Comparison of ENCODE assay signal across 35 cellular contexts in genomic region chrX:72011734-72012133, GRCh38.
DNase-seq lines count a peak whose midpoint lies in the region; ATAC-seq, FAIRE-seq and TF ChIP-seq lines count a peak whose summit lies in the region.
"Had no signal": no experiment of that assay in that cellular context is flagged by ENCODE, and none has a peak within 500 bp of the region (broad histone marks: within the 10 kb centered on the region; RNA-seq: fewer than 3 reads in every experiment).

No MANE protein-coding gene starts in this region.

- no peaks in the 10 kb centered on the region for H3K4me1 Mint-ChIP-seq in astrocyte (ENCODE audit: low read depth, unreplicated experiment)
- no peaks in the 10 kb centered on the region for H3K4me1 Mint-ChIP-seq in CD8-positive, alpha-beta memory T cell
- no peaks in the 10 kb centered on the region for H3K4me1 Mint-ChIP-seq in activated T-cell treated with anti-CD3 and anti-CD28 coated beads, Interleukin-2, amount 50 U/mL, for 4 hours (ENCODE audit: low read depth)
- H3K4me1 Mint-ChIP-seq: B cell; CD14-positive monocyte; CD4-positive, alpha-beta memory T cell; CD4-positive, CD25-positive, alpha-beta regulatory T cell had no signal

- H3K4me3 ChIP-seq in HEK293 (ENCODE audit: low read depth, low read length) (no peak overlapping the region), astrocyte (ENCODE audit: insufficient read depth, low read depth, low read length) (no peak overlapping the region), kidney (ENCODE audit: low read length in 2 of 2) (no peak overlapping the region)
- no peak overlapping the region for H3K4me3 ChIP-seq in CD8-positive, alpha-beta memory T cell (ENCODE audit: low read length)
- H3K4me3 ChIP-seq: A549; BLaER1; BLaER1 treated with 17β-estradiol and CSF1 and Interleukin-3, amounts not matched to agents 10 nM and 100 nM had no signal

- TF ChIP-seq CTCF in D721Med (IDR thresholded peaks at IDR 0.05; ENCODE audit: insufficient read depth, missing control alignments) (no peak), HEK293 (tag by site-specific recombination; IDR thresholded peaks at IDR 0.05) (no peak), astrocyte (IDR thresholded peaks at IDR 0.05; ENCODE audit: insufficient read depth, low read depth, low read length) (no peak), kidney (IDR thresholded peaks at IDR 0.05; ENCODE audit: borderline replicate concordance, extremely low read depth, insufficient read depth) (no peak)

- intact Hi-C loops in kidney (cut with DNase I) = no loop called here

- H3K9ac ChIP-seq in astrocyte (ENCODE audit: low read length) (no peak overlapping the region), kidney (ENCODE audit: low read length in 2 of 2) (no peak overlapping the region)
- H3K9ac ChIP-seq: BLaER1; BLaER1 treated with 17β-estradiol and CSF1 and Interleukin-3, amounts not matched to agents 10 nM and 100 nM had no signal

- no peak overlapping the region for H3K27ac Mint-ChIP-seq in astrocyte (ENCODE audit: unreplicated experiment)
- no peak overlapping the region for H3K27ac Mint-ChIP-seq in CD8-positive, alpha-beta memory T cell
- H3K27ac Mint-ChIP-seq: B cell; CD14-positive monocyte; CD4-positive, alpha-beta memory T cell; CD4-positive, alpha-beta T cell; CD4-positive, CD25-positive, alpha-beta regulatory T cell; CD8-positive, alpha-beta T cell had no signal

- H3K9me3 ChIP-seq in HEK293 (ENCODE audit: control insufficient read depth, insufficient read depth, low read depth, low read length) = no peaks in the 10 kb centered on the region; the same call in 1 of the 2 replicates
- no peaks in the 10 kb centered on the region for H3K9me3 ChIP-seq in astrocyte (ENCODE audit: insufficient read depth, low read depth, low read length)
- H3K9me3 ChIP-seq in kidney (ENCODE audit: control insufficient read depth in 1 of 2, low read length in 2 of 2) = no peaks in the 10 kb centered on the region
- H3K9me3 ChIP-seq in CD8-positive, alpha-beta memory T cell (ENCODE audit: low read length) = no peaks in the 10 kb centered on the region
- H3K9me3 ChIP-seq: A549; BE2C; BLaER1; BLaER1 treated with 17β-estradiol and CSF1 and Interleukin-3, amounts not matched to agents 10 nM and 100 nM; Caco-2 had no signal

- POLR2A ChIA-PET in HEK293 (lab: Yijun Ruan, JAX) = no interaction called here
- POLR2A ChIA-PET in CD8-positive, alpha-beta memory T cell (lab: Charles Lee) = no interaction called here

- FAIRE-seq in D721Med (lab: Jason Lieb, UNC) = peak; percentile 16
- peak; percentile 74 for FAIRE-seq in astrocyte (lab: Jason Lieb, UNC)
- peak; percentile 32 for FAIRE-seq in kidney (lab: Jason Lieb, UNC)
- FAIRE-seq: A204.1, A549, G401.6 had no signal

- H3K4me3 Mint-ChIP-seq in astrocyte (ENCODE audit: unreplicated experiment) = no peak overlapping the region
- H3K4me3 Mint-ChIP-seq in CD8-positive, alpha-beta memory T cell = no peak overlapping the region
- H3K4me3 Mint-ChIP-seq in activated T-cell treated with anti-CD3 and anti-CD28 coated beads, Interleukin-2, amount 50 U/mL, for 4 hours = no peak overlapping the region
- H3K4me3 Mint-ChIP-seq: B cell; CD14-positive monocyte; CD4-positive, alpha-beta memory T cell; CD4-positive, alpha-beta T cell; CD4-positive, CD25-positive, alpha-beta regulatory T cell; CD8-positive, alpha-beta T cell had no signal

- H4K20me1 ChIP-seq in astrocyte (ENCODE audit: insufficient read depth, low read length) = no peaks in the 10 kb centered on the region
- H4K20me1 ChIP-seq: BLaER1; BLaER1 treated with 17β-estradiol and CSF1 and Interleukin-3, amounts not matched to agents 10 nM and 100 nM had no signal

- H3K36me3 Mint-ChIP-seq in astrocyte (ENCODE audit: low read depth, unreplicated experiment) = peaks cover 8% of the 10 kb centered on the region
- no peaks in the 10 kb centered on the region for H3K36me3 Mint-ChIP-seq in CD8-positive, alpha-beta memory T cell
- no peaks in the 10 kb centered on the region for H3K36me3 Mint-ChIP-seq in activated T-cell treated with anti-CD3 and anti-CD28 coated beads, Interleukin-2, amount 50 U/mL, for 4 hours (ENCODE audit: insufficient read depth)
- H3K36me3 Mint-ChIP-seq: CD14-positive monocyte; CD4-positive, alpha-beta memory T cell; CD4-positive, CD25-positive, alpha-beta regulatory T cell; CD8-positive, alpha-beta T cell had no signal

- no peaks in the 10 kb centered on the region for H3K27me3 ChIP-seq in astrocyte (ENCODE audit: insufficient read depth, low read length)
- no peaks in the 10 kb centered on the region for H3K27me3 ChIP-seq in CD8-positive, alpha-beta memory T cell (ENCODE audit: insufficient read depth, low read length, poor library complexity, severe bottlenecking)
- H3K27me3 ChIP-seq: BE2C had no signal

- H3K36me3 ChIP-seq in HEK293 (ENCODE audit: control insufficient read depth in 2 of 2, insufficient read depth in 1 of 2, low read length in 2 of 2) = no peaks in the 10 kb centered on the region
- no peaks in the 10 kb centered on the region for H3K36me3 ChIP-seq in astrocyte (ENCODE audit: insufficient read depth, low read length)
- H3K36me3 ChIP-seq in kidney (ENCODE audit: control insufficient read depth in 1 of 2, insufficient read depth in 2 of 2, low read length in 2 of 2) = no peaks in the 10 kb centered on the region
- H3K36me3 ChIP-seq in CD8-positive, alpha-beta memory T cell (ENCODE audit: insufficient read depth, low read length) = no peaks in the 10 kb centered on the region
- H3K36me3 ChIP-seq: BE2C; BLaER1; BLaER1 treated with 17β-estradiol and CSF1 and Interleukin-3, amounts not matched to agents 10 nM and 100 nM had no signal

- H3K27me3 Mint-ChIP-seq in astrocyte (ENCODE audit: low read depth, unreplicated experiment) = no peaks in the 10 kb centered on the region
- H3K27me3 Mint-ChIP-seq in CD8-positive, alpha-beta memory T cell = peaks cover 0 to 17% of the 10 kb centered on the region in 2 donors
- H3K27me3 Mint-ChIP-seq in activated T-cell treated with anti-CD3 and anti-CD28 coated beads, Interleukin-2, amount 50 U/mL, for 4 hours (ENCODE audit: low read depth) = no peaks in the 10 kb centered on the region
- H3K27me3 Mint-ChIP-seq: CD4-positive, alpha-beta T cell had no signal

- CTCF ChIA-PET in HEK293 (lab: Yijun Ruan, JAX) = interaction anchor here (0.6 to 4.2 kb wide), 9 partner anchors 8 to 574 kb away, joined by 3 to 42 read pairs (median 4); no protein-coding TSS in a partner anchor
- CTCF ChIA-PET in CD8-positive, alpha-beta memory T cell (lab: Charles Lee) = no interaction called here

- H3K4me1 ChIP-seq in HEK293 (ENCODE audit: control insufficient read depth, insufficient read depth, low read length) (no peaks in the 10 kb centered on the region), astrocyte (ENCODE audit: insufficient read depth, low read length) (no peaks in the 10 kb centered on the region), kidney (ENCODE audit: control insufficient read depth in 1 of 2, insufficient read depth in 1 of 2, low read depth in 1 of 2, low read length in 2 of 2) (no peaks in the 10 kb centered on the region)
- no peaks in the 10 kb centered on the region for H3K4me1 ChIP-seq in CD8-positive, alpha-beta memory T cell (ENCODE audit: insufficient read depth, low read length)
- H3K4me1 ChIP-seq: A549; BE2C; BLaER1; BLaER1 treated with 17β-estradiol and CSF1 and Interleukin-3, amounts not matched to agents 10 nM and 100 nM; Caco-2 had no signal

- no peak for DNase-seq in D721Med (ENCODE audit: insufficient read length, low spot score)
- DNase-seq in astrocyte (ENCODE audit: low read depth) = no peak
- no peak for DNase-seq in kidney
- no peak for DNase-seq in 8988T
- no peak for DNase-seq in CD8-positive, alpha-beta memory T cell
- DNase-seq in activated T-cell treated with anti-CD3 and anti-CD28 coated beads, Interleukin-2, amount 50 U/mL, for 4 hours = no peak
- DNase-seq: ACHN; AML-193; BE2C; C1 segment of cervical spinal cord; Caco-2; Calu3; CD4-positive, alpha-beta memory T cell; CD4-positive, alpha-beta T cell; CD4-positive, CD25-positive, alpha-beta regulatory T cell; COR-L47; DMS 273 treated with DMSO at 0.1 percent for 48 hours; DMS153; DMS53; DMS79; DMS79 treated with DMSO at 0.1 percent for 48 hours; DND-41; EL had no signal

- no peaks in the 10 kb centered on the region for H3K79me2 ChIP-seq in astrocyte (ENCODE audit: insufficient read depth, low read length)

- H2AFZ ChIP-seq in astrocyte (ENCODE audit: low read depth, low read length) = no peak overlapping the region

- no peak overlapping the region for H3K4me2 ChIP-seq in astrocyte (ENCODE audit: low read length)
- H3K4me2 ChIP-seq: A549; BLaER1; BLaER1 treated with 17β-estradiol and CSF1 and Interleukin-3, amounts not matched to agents 10 nM and 100 nM had no signal

- ATAC-seq in GM19395 (IDR thresholded peaks at IDR 0.05; ENCODE audit: unreplicated experiment) = no peak
- no peak for ATAC-seq in activated T-cell treated with anti-CD3 and anti-CD28 coated beads, Interleukin-2, amount 50 U/mL, for 4 hours
- ATAC-seq: A549; CD8-positive, alpha-beta T cell had no signal

- no peaks in the 10 kb centered on the region for H3K9me3 Mint-ChIP-seq in astrocyte (ENCODE audit: unreplicated experiment)
- H3K9me3 Mint-ChIP-seq in CD8-positive, alpha-beta memory T cell = no peaks in the 10 kb centered on the region
- H3K9me3 Mint-ChIP-seq in activated T-cell treated with anti-CD3 and anti-CD28 coated beads, Interleukin-2, amount 50 U/mL, for 4 hours = no peaks in the 10 kb centered on the region
- H3K9me3 Mint-ChIP-seq: CD4-positive, alpha-beta T cell; CD4-positive, CD25-positive, alpha-beta regulatory T cell; CD8-positive, alpha-beta T cell had no signal

- no peak overlapping the region for H3K27ac ChIP-seq in HEK293 (ENCODE audit: extremely low read depth, low read depth, low read length)
- H3K27ac ChIP-seq in astrocyte (ENCODE audit: low read depth, low read length) = no peak overlapping the region
- H3K27ac ChIP-seq in kidney (ENCODE audit: low read depth in 2 of 2, low read length in 2 of 2) = no peak overlapping the region
- H3K27ac ChIP-seq in CD8-positive, alpha-beta memory T cell (ENCODE audit: low read depth, low read length) = no peak overlapping the region
- H3K27ac ChIP-seq: 22Rv1; A549; BLaER1; BLaER1 treated with 17β-estradiol and CSF1 and Interleukin-3, amounts not matched to agents 10 nM and 100 nM; C4-2B had no signal

TF ChIP-seq in HEK293, 187 proteins besides CTCF, POLR2A, EP300 and RAD21:
- TF ChIP-seq ZNF558 (tag by site-specific recombination; IDR thresholded peaks at IDR 0.05) (peak; percentile 93), ZNF664 (tag by site-specific recombination; IDR thresholded peaks at IDR 0.05) (no peak)
